31 cellular contexts compared by ENCODE assay signal in the genomic region with DNA sequence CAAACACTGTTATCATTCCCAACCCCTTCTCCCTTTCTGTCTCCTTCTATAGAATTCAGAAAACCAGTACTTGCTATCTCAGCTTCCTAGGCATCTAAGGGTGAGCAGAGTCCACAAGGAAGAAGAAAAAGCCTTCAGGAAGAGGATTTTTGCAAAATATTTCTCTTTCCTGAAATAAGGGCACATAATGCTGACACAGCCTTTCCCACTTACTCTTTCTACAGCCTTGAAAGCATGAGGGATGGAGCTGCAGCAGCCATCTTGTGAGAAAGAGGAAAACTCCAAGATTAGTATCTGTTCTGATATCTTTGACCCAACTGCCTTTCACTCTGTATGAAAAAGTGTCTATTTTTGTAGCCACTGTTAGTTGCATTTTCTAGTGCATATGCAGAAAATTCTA.
"Had no signal": no experiment of that assay in that cellular context is flagged by ENCODE, and none has a peak within 500 bp of the region (broad histone marks: within the 10 kb centered on the region; RNA-seq: fewer than 3 reads in every experiment).

No MANE protein-coding gene starts in this region.

- H3K4me3 ChIP-seq: neural progenitor cell, ovary, psoas muscle, skin epidermis, smooth muscle cell, spleen, suprapubic skin, testis, tibial artery, transverse colon, upper lobe of right lung, uterus had no signal

- H3K27me3 ChIP-seq: neural progenitor cell, ovary, spleen, suprapubic skin, testis, tibial artery, transverse colon, upper lobe of right lung, uterus had no signal

- H3K36me3 ChIP-seq: neural progenitor cell, ovary, spleen, suprapubic skin, tibial artery, transverse colon, upper lobe of right lung, uterus had no signal

- H3K36me3 Mint-ChIP-seq: natural killer cell; neural progenitor cell; stimulated activated memory B cell treated with anti-CD40 and anti-IgM and Interleukin-4, amounts not matched to agents 10 μg/mL and 1 μg/mL and 100 μg/mL, for 72 hours; type B pancreatic cell had no signal

- ATAC-seq: natural killer cell; psoas muscle; right cardiac atrium; sciatic nerve; stimulated activated memory B cell treated with anti-CD40 and anti-IgM and Interleukin-4, amounts not matched to agents 10 μg/mL and 1 μg/mL and 100 μg/mL, for 72 hours; stimulated activated naive CD8-positive, alpha-beta T cell treated with anti-CD3 and anti-CD28 coated beads, Interleukin-15, amount 100 ng/mL, for 72 hours; stimulated activated naive CD8-positive, alpha-beta T cell treated with anti-CD3 and anti-CD28 coated beads, Interleukin-15, Interleukin-2, amounts not matched to agents 100 U/mL and 50 U/mL, for 24 hours; upper lobe of right lung had no signal

- H3K27ac ChIP-seq: neural progenitor cell, ovary, parathyroid adenoma, psoas muscle, skin epidermis, spleen, suprapubic skin, testis, tibial artery, transverse colon, upper lobe of right lung, uterus had no signal

- H3K4me2 ChIP-seq: neural progenitor cell, smooth muscle cell had no signal

- H3K27ac Mint-ChIP-seq: natural killer cell; nephron; neural progenitor cell; progenitor cell of endocrine pancreas; stimulated activated memory B cell treated with anti-CD40 and anti-IgM and Interleukin-4, amounts not matched to agents 10 μg/mL and 1 μg/mL and 100 μg/mL, for 72 hours; stimulated activated naive CD8-positive, alpha-beta T cell treated with anti-CD3 and anti-CD28 coated beads, Interleukin-15, amount 100 ng/mL, for 72 hours; type B pancreatic cell had no signal

- H2AFZ ChIP-seq: neural progenitor cell, parathyroid adenoma had no signal

- H3K9ac ChIP-seq: neural progenitor cell, parathyroid adenoma had no signal

- H3K4me3 Mint-ChIP-seq: natural killer cell; nephron; neural progenitor cell; stimulated activated memory B cell treated with anti-CD40 and anti-IgM and Interleukin-4, amounts not matched to agents 10 μg/mL and 1 μg/mL and 100 μg/mL, for 72 hours; stimulated activated naive CD8-positive, alpha-beta T cell treated with anti-CD3 and anti-CD28 coated beads, Interleukin-15, amount 100 ng/mL, for 72 hours; type B pancreatic cell had no signal

- H3K27me3 Mint-ChIP-seq: progenitor cell of endocrine pancreas; stimulated activated memory B cell treated with anti-CD40 and anti-IgM and Interleukin-4, amounts not matched to agents 10 μg/mL and 1 μg/mL and 100 μg/mL, for 72 hours had no signal

- H3K4me1 Mint-ChIP-seq: natural killer cell; neural progenitor cell; stimulated activated memory B cell treated with anti-CD40 and anti-IgM and Interleukin-4, amounts not matched to agents 10 μg/mL and 1 μg/mL and 100 μg/mL, for 72 hours; stimulated activated naive CD8-positive, alpha-beta T cell treated with anti-CD3 and anti-CD28 coated beads, Interleukin-15, amount 100 ng/mL, for 72 hours had no signal

- H3K9me3 ChIP-seq: psoas muscle, suprapubic skin, testis, tibial artery, transverse colon, upper lobe of right lung, uterus had no signal

- H3K79me2 ChIP-seq: parathyroid adenoma had no signal

- DNase-seq: natural killer cell; occipital lobe; ovary; posterior cingulate gyrus; psoas muscle; right cardiac atrium; spleen; stimulated activated CD4-positive, alpha-beta T cell treated with anti-CD3 and anti-CD28 coated beads, Interleukin-12 subunit alpha, Interleukin-12 subunit beta, amount 100 ng/mL, for 4 hours; stimulated activated CD4-positive, alpha-beta T cell treated with anti-CD3 and anti-CD28 coated beads, Interleukin-1b, Interleukin-23, amount 100 ng/mL, for 48 hours; stimulated activated CD4-positive, alpha-beta T cell treated with anti-CD3 and anti-CD28 coated beads, Interleukin-4, amount 100 ng/mL, for 1 hour; stimulated activated CD4-positive, alpha-beta T cell treated with anti-CD3 and anti-CD28 coated beads, Interleukin-4, amount 100 ng/mL, for 4 hours; stimulated activated CD8-positive, alpha-beta memory T cell treated with anti-CD3 and anti-CD28 coated beads, Interleukin-4, amount 100 ng/mL, for 48 hours; stimulated activated naive CD4-positive, alpha-beta T cell; stimulated activated naive CD8-positive, alpha-beta T cell treated with anti-CD3 and anti-CD28 coated beads, Interleukin-15, amount 100 ng/mL, for 72 hours; stimulated activated naive CD8-positive, alpha-beta T cell treated with anti-CD3 and anti-CD28 coated beads, Interleukin-15, Interleukin-2, amounts not matched to agents 100 U/mL and 50 U/mL, for 24 hours; substantia nigra; testis; tibial artery; transverse colon; upper lobe of right lung; uterus had no signal

- H3K4me1 ChIP-seq: neural progenitor cell, parathyroid adenoma, psoas muscle, spleen, suprapubic skin, testis, tibial artery, transverse colon, upper lobe of right lung, uterus had no signal
